Comparison of ENCODE assay signal across 19 cellular contexts in the genomic region with DNA sequence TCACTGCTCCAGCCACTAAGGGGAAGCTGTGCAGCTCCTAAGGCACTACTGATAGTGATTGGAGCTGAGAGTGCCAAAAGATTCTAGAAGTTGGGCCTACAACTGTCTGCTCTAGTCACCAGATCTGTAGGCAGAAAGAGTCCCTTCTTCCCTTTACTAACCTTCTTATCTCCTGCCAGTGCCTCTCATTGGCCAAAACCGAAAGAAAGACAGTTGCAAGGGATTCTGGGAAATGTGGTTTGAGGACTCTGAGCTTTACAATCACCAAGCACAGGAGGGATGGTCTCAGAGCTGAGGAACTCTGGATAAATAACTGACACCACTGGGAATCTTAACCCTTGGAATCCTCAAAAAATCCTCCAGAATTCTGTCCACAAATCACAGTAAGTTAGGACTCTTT.
DNase-seq lines count a peak whose midpoint lies in the region; ATAC-seq and TF ChIP-seq lines count a peak whose summit lies in the region.
"Had no signal": no experiment of that assay in that cellular context is flagged by ENCODE, and none has a peak within 500 bp of the region (broad histone marks: within the 10 kb centered on the region; RNA-seq: fewer than 3 reads in every experiment).

No MANE protein-coding gene starts in this region.

- H3F3A ChIP-seq in neural progenitor cell (ENCODE audit: low read depth): no peaks in the 10 kb centered on the region

- H3K27ac Mint-ChIP-seq in neural progenitor cell: no peak overlapping the region
- no peak overlapping the region for H3K27ac Mint-ChIP-seq in activated naive CD8-positive, alpha-beta T cell treated with anti-CD3 and anti-CD28 coated beads for 36 hours
- H3K27ac Mint-ChIP-seq: CD14-positive monocyte had no signal

- H4K20me1 ChIP-seq in neural progenitor cell (ENCODE audit: low read depth): no peaks in the 10 kb centered on the region

- peak overlapping the region; percentile 49 for H3K27ac ChIP-seq in SJSA1
- H3K27ac ChIP-seq in neural progenitor cell: no peak overlapping the region

- peak; percentile 2 for DNase-seq in HT-29 (ENCODE audit: low spot score)
- no peak for DNase-seq in SJSA1 (ENCODE audit: low read depth in 1 of 2, low spot score in 2 of 2)
- no peak for DNase-seq in neural progenitor cell (ENCODE audit: low spot score)
- no peak for DNase-seq in activated T-cell treated with anti-CD3 and anti-CD28 coated beads, Interleukin-2, amount 50 U/mL, for 1 hour
- no peak for DNase-seq in T1000 (lab: John Stamatoyannopoulos, UW)
- DNase-seq in activated naive CD8-positive, alpha-beta T cell treated with anti-CD3 and anti-CD28 coated beads for 36 hours: no peak
- DNase-seq: COR-L47, Karpas-422, MG63, NCI-H1105 treated with DMSO at 0.1 percent for 48 hours, NCI-H1694 treated with DMSO at 0.1 percent for 48 hours, NCI-H226, NCI-H526 treated with DMSO at 0.1 percent for 48 hours, SK-N-SH, T-helper 1 cell had no signal

- peaks cover 2% of the 10 kb centered on the region for H3K27me3 Mint-ChIP-seq in neural progenitor cell (ENCODE audit: insufficient read depth, low read depth)
- no peaks in the 10 kb centered on the region for H3K27me3 Mint-ChIP-seq in activated naive CD8-positive, alpha-beta T cell treated with anti-CD3 and anti-CD28 coated beads for 36 hours

- H3K4me2 ChIP-seq in neural progenitor cell: no peak overlapping the region
- H3K4me2 ChIP-seq: SK-N-SH had no signal

- TF ChIP-seq CTCF in neural progenitor cell (IDR thresholded peaks at IDR 0.05): no peak

- no peak overlapping the region for H3K4me3 Mint-ChIP-seq in neural progenitor cell
- H3K4me3 Mint-ChIP-seq in activated naive CD8-positive, alpha-beta T cell treated with anti-CD3 and anti-CD28 coated beads for 36 hours: no peak overlapping the region
- H3K4me3 Mint-ChIP-seq: CD14-positive monocyte had no signal

- H3K4me1 ChIP-seq in SJSA1 (replicated peaks) (peaks cover 28% of the 10 kb centered on the region), neural progenitor cell (no peaks in the 10 kb centered on the region)
- H3K4me1 ChIP-seq: HAP-1 had no signal

- peak overlapping the region; percentile 84 for H2AFZ ChIP-seq in neural progenitor cell (replicated peaks)

- H3K79me2 ChIP-seq in neural progenitor cell (ENCODE audit: low read depth): no peaks in the 10 kb centered on the region

- no peak overlapping the region for H3K4me3 ChIP-seq in SJSA1
- H3K4me3 ChIP-seq in neural progenitor cell: no peak overlapping the region
- H3K4me3 ChIP-seq: HAP-1, MG63 had no signal

- H3K36me3 Mint-ChIP-seq in neural progenitor cell: no peaks in the 10 kb centered on the region
- H3K36me3 Mint-ChIP-seq in activated naive CD8-positive, alpha-beta T cell treated with anti-CD3 and anti-CD28 coated beads for 36 hours: no peaks in the 10 kb centered on the region
- H3K36me3 Mint-ChIP-seq: CD14-positive monocyte had no signal

- H3K9me3 Mint-ChIP-seq in neural progenitor cell: no peaks in the 10 kb centered on the region
- H3K9me3 Mint-ChIP-seq in activated naive CD8-positive, alpha-beta T cell treated with anti-CD3 and anti-CD28 coated beads for 36 hours: no peaks in the 10 kb centered on the region

- H3K9me3 ChIP-seq in SJSA1 (replicated peaks) (no peaks in the 10 kb centered on the region), neural progenitor cell (ENCODE audit: low read depth) (no peaks in the 10 kb centered on the region)
- H3K9me3 ChIP-seq: HAP-1, MG63, SK-N-SH had no signal

- no peaks in the 10 kb centered on the region for H3K36me3 ChIP-seq in SJSA1
- H3K36me3 ChIP-seq in neural progenitor cell: no peaks in the 10 kb centered on the region
- H3K36me3 ChIP-seq: HAP-1, MG63 had no signal

- H3K4me1 Mint-ChIP-seq in neural progenitor cell: peaks cover 9% of the 10 kb centered on the region
- no peaks in the 10 kb centered on the region for H3K4me1 Mint-ChIP-seq in activated naive CD8-positive, alpha-beta T cell treated with anti-CD3 and anti-CD28 coated beads for 36 hours
- H3K4me1 Mint-ChIP-seq: CD14-positive monocyte had no signal

- peak; percentile 63 for ATAC-seq in GM18868 (IDR thresholded peaks at IDR 0.05; ENCODE audit: unreplicated experiment)
- ATAC-seq: Panc1 had no signal

- no peak overlapping the region for H3K9ac ChIP-seq in neural progenitor cell
- H3K9ac ChIP-seq: SK-N-SH had no signal

- no peaks in the 10 kb centered on the region for H3K27me3 ChIP-seq in SJSA1 (replicated peaks)
- no peaks in the 10 kb centered on the region for H3K27me3 ChIP-seq in neural progenitor cell
- H3K27me3 ChIP-seq: MG63 had no signal
